8 cellular contexts compared by ENCODE assay signal in genomic region chr9:86947146-86948081, GRCh38. TPM values are rescaled to one million over a fixed set of nuclear protein-coding genes. Genes with fewer than 3 reads are reported as not detected.
DNase-seq lines count a peak whose midpoint lies in the region; ATAC-seq, FAIRE-seq and TF ChIP-seq lines count a peak whose summit lies in the region.

TSS of gene GAS1 (minus strand) at chr9:86947506. CDS start at chr9:86946779, 727 bp downstream.

- no peak within 1 kb of the TSS for H2AFZ ChIP-seq in HepG2 (ENCODE audit: low read length)

- TF ChIP-seq EP300 in HepG2 (IDR thresholded peaks at IDR 0.05; ENCODE audit: low read depth in 2 of 2, low read length in 2 of 2) (no peak), HepG2 (CRISPR knock-in tag; IDR thresholded peaks at IDR 0.05; ENCODE audit: borderline replicate concordance) (no peak)

- ATAC-seq in GM18505 (IDR thresholded peaks at IDR 0.05; ENCODE audit: unreplicated experiment) (peak; percentile 40), HG02943 (IDR thresholded peaks at IDR 0.05; ENCODE audit: low read depth, unreplicated experiment) (peak; percentile 60), HepG2 (peak; percentile 85)

- POLR2A ChIA-PET in HepG2 (lab: Yijun Ruan, JAX): no interaction called here

- TF ChIP-seq POLR2A in GM18505 (IDR thresholded peaks at IDR 0.05; ENCODE audit: borderline replicate concordance, extremely low read depth, insufficient read depth, insufficient read length) (no peak), HepG2 (IDR thresholded peaks at IDR 0.05; ENCODE audit: insufficient read depth in 1 of 2, low read depth in 2 of 2, low read length in 2 of 2) (no peak)

- no peaks in the 10 kb centered on the region for H3K79me2 ChIP-seq in HepG2 (ENCODE audit: insufficient read depth, low read length)

- H3K9ac ChIP-seq in HepG2 (ENCODE audit: insufficient read depth, low read depth, low read length): no peak within 1 kb of the TSS

- peak in 11 of 56 donors; percentile 4 to 23 (median 17) for TF ChIP-seq CTCF in dorsolateral prefrontal cortex (IDR thresholded peaks at IDR 0.05 in 54 of 56, conservative IDR thresholded peaks at IDR 0.05 in 2 of 56; ENCODE audit: low read depth in 1 of 56, partially characterized antibody in 56 of 56)
- no peak for TF ChIP-seq CTCF in HepG2 (CRISPR knock-in tag; IDR thresholded peaks at IDR 0.05)

- 2% methylated on average over 28 of the region's 89 CpGs for WGBS in HepG2 (ENCODE audit: low lambda C conversion rate)

- H3K4me3 ChIP-seq in dorsolateral prefrontal cortex (peak within 1 kb of the TSS; percentile 68 to 92 (median 79)), HepG2 (replicated peaks in 1 of 3; ENCODE audit: insufficient read depth in 1 of 3, low read depth in 2 of 3, low read length in 3 of 3) (peak within 1 kb of the TSS; percentile 47 to 62 (median 50); a peak in 5 of 6 replicates)

- no peak for TF ChIP-seq RAD21 in HepG2 (CRISPR knock-in tag; IDR thresholded peaks at IDR 0.05)

- H3K36me3 ChIP-seq in HepG2 (replicated peaks in 1 of 2; ENCODE audit: control insufficient read depth in 1 of 2, insufficient read depth in 2 of 2, low read length in 2 of 2): no peaks in the 10 kb centered on the region

- DNase-seq in NCI-H2227 treated with DMSO at 0.1 percent for 48 hours (lab: John Stamatoyannopoulos, UW) (peak; percentile 20), dorsolateral prefrontal cortex (peak; percentile 73 to 94 (median 91)), HepG2 (ENCODE audit: low spot score) (no peak), NCI-H128 (lab: John Stamatoyannopoulos, UW; ENCODE audit: unreplicated experiment) (no peak)
- peak; percentile 29 to 59 for DNase-seq in activated CD4-positive, alpha-beta T cell treated with anti-CD3 and anti-CD28 coated beads, Interleukin-2, amount 50 U/mL, for 24 hours (ENCODE audit: low read depth in 1 of 2, low spot score in 1 of 2)
- DNase-seq in stimulated activated CD4-positive, alpha-beta T cell treated with anti-CD3 and anti-CD28 coated beads, Interleukin-2, amount 100 ng/mL, for 48 hours: peak; percentile 43

- no peak for FAIRE-seq in HepG2 (lab: Jason Lieb, UNC)

- CTCF ChIA-PET in HepG2 (lab: Yijun Ruan, JAX; ENCODE audit: low intra/inter-chr PET ratio, low total read pairs): no interaction called here

- peak within 1 kb of the TSS; percentile 67 for H3K4me2 ChIP-seq in HepG2 (ENCODE audit: low read depth, low read length)

- in situ Hi-C loops in HepG2 (cut with HindIII; ENCODE audit: extremely low pct_ligation_motif_present, low pct_unique_long_range_greater_than_20kb): no loop called here

- no peaks in the 10 kb centered on the region for H3K9me3 ChIP-seq in HepG2 (ENCODE audit: low read length)

- intact Hi-C loops in dorsolateral prefrontal cortex (cut with DNase I) (loop anchor here (2.0 to 10.0 kb wide), 11 partner anchors 60 to 665 kb away; partner anchors contain the start of genes ISCA1 (in 1 of the 2) and TUT7 (in 1 of the 2)), HepG2 (cut with micrococcal nuclease; ENCODE audit: unreplicated experiment) (no loop called here)

- no peaks in the 10 kb centered on the region; the same call in none of the 2 replicates for H4K20me1 ChIP-seq in HepG2 (ENCODE audit: insufficient read depth, low read length)

- no TSS peak for BruUV-seq in HepG2 (replicated peaks; lab: Mats Ljungman, UMichigan)

- peaks cover 14% of the 10 kb centered on the region for H3K4me1 ChIP-seq in HepG2 (ENCODE audit: insufficient read depth, low read length)

- H3K27me3 ChIP-seq in dorsolateral prefrontal cortex: no peaks in the 10 kb centered on the region
- peaks cover 4 to 54% of the 10 kb centered on the region in 2 experiments for H3K27me3 ChIP-seq in HepG2 (ENCODE audit: control insufficient read depth in 1 of 2, insufficient read depth in 2 of 2, low read length in 2 of 2)

- H3K27ac ChIP-seq in dorsolateral prefrontal cortex (peak within 1 kb of the TSS; percentile 84 to 99 (median 97)), HepG2 (ENCODE audit: extremely low read length, insufficient read depth, low read length) (no peak within 1 kb of the TSS)

TF ChIP-seq in HepG2, 621 proteins besides CTCF, POLR2A, EP300 and RAD21:
- TF ChIP-seq NKX3-1 (CRISPR knock-in tag; IDR thresholded peaks at IDR 0.05) (no peak), ZSCAN30 (CRISPR knock-in tag; IDR thresholded peaks at IDR 0.05) (no peak), NFRKB (IDR thresholded peaks at IDR 0.05) (no peak), ZNF547 (CRISPR knock-in tag; IDR thresholded peaks at IDR 0.05) (no peak), HNRNPLL (IDR thresholded peaks at IDR 0.05; ENCODE audit: low read depth, low read length, poor library complexity, severe bottlenecking) (peak; percentile 23), RBM39 (IDR thresholded peaks at IDR 0.05; ENCODE audit: low read depth, low read length, poor library complexity, severe bottlenecking) (peak; percentile 46), BCL6 (CRISPR knock-in tag; IDR thresholded peaks at IDR 0.05) (peak; percentile 23; the same call in 1 of the 2 replicates)

RNA-seq across cellular contexts. Expression of gene GAS1, which starts in this region (rescaled TPM):
- total RNA-seq in dorsolateral prefrontal cortex (10 to 100 TPM in 6 of 120 experiments, 1 to 10 TPM in 114; 2.7 to 16.6 (median 5.4) TPM), HepG2 (2016; rRNA removed; fragmentation: Illumina TruSeq; extraction: Trizol) (not detected in 2 replicates)
- not detected in 2 replicates for total RNA-seq in HepG2 (2016; cell fraction: cytosol; rRNA removed; fragmentation: Illumina TruSeq; extraction: Trizol; ENCODE audit: low read depth)
- total RNA-seq in HepG2 (2016; cell fraction: insoluble cytoplasmic fraction; rRNA removed; fragmentation: Illumina TruSeq; extraction: Trizol): not detected in 2 replicates
- total RNA-seq in HepG2 (2016; cell fraction: membrane; rRNA removed; fragmentation: Illumina TruSeq; extraction: Trizol): not detected in 2 replicates
- total RNA-seq in HepG2 (2016; cell fraction: nucleus; rRNA removed; fragmentation: Illumina TruSeq; extraction: Trizol): not detected in 2 replicates
- not detected in 2 replicates for polyA plus RNA-seq in HepG2 (2011; rRNA removed)
- polyA plus RNA-seq in HepG2 (2011; cell fraction: cytosol; rRNA removed): not detected in 2 replicates
- polyA plus RNA-seq in HepG2 (2011; cell fraction: nucleus; rRNA removed): not detected in 2 replicates
- not detected in 2 replicates for polyA plus RNA-seq in HepG2 (2012)
- polyA plus RNA-seq in HepG2 (2016; cell fraction: cytosol; fragmentation: Illumina TruSeq; extraction: Trizol; ENCODE audit: low read depth): not detected in 2 replicates
- not detected in 2 replicates for polyA plus RNA-seq in HepG2 (2016; cell fraction: insoluble cytoplasmic fraction; fragmentation: Illumina TruSeq; extraction: Trizol; ENCODE audit: low read depth)
- not detected in 2 replicates for polyA plus RNA-seq in HepG2 (2016; cell fraction: membrane; fragmentation: Illumina TruSeq; extraction: Trizol; ENCODE audit: low read depth)
- polyA plus RNA-seq in HepG2 (2016; cell fraction: nucleus; fragmentation: Illumina TruSeq; extraction: Trizol; ENCODE audit: insufficient read depth, low read depth): not detected in 2 replicates
- polyA minus RNA-seq in HepG2 (2011; rRNA and poly(A)+ RNA removed; ENCODE audit: low replicate concordance): 28.1 TPM in 1 of 2 replicates, not detected in the other
- 0.30 and 0.88 TPM in 2 replicates for polyA minus RNA-seq in HepG2 (2011; cell fraction: cytosol; rRNA and poly(A)+ RNA removed)
- 0.13 TPM in 1 of 2 replicates, not detected in the other for polyA minus RNA-seq in HepG2 (2011; cell fraction: nucleus; rRNA and poly(A)+ RNA removed)

Comparison
In these comparisons a context has a peak if more than half of its experiments do, and no peak if none do; other contexts are left out.
1. DNase-seq: peak in NCI-H2227 treated with DMSO at 0.1 percent for 48 hours (single experiment), activated CD4-positive, alpha-beta T cell treated with anti-CD3 and anti-CD28 coated beads, Interleukin-2, amount 50 U/mL, for 24 hours (2 of 2), dorsolateral prefrontal cortex (10 of 10) and stimulated activated CD4-positive, alpha-beta T cell treated with anti-CD3 and anti-CD28 coated beads, Interleukin-2, amount 100 ng/mL, for 48 hours (2 of 2); none in HepG2 (single experiment) and NCI-H128 (single experiment).
2. Peak in every context shown above with its lines, with median percentiles within 50 percentile points of each other: ATAC-seq.